ENCODE assay signal across 1 cellular context in the genomic region with DNA sequence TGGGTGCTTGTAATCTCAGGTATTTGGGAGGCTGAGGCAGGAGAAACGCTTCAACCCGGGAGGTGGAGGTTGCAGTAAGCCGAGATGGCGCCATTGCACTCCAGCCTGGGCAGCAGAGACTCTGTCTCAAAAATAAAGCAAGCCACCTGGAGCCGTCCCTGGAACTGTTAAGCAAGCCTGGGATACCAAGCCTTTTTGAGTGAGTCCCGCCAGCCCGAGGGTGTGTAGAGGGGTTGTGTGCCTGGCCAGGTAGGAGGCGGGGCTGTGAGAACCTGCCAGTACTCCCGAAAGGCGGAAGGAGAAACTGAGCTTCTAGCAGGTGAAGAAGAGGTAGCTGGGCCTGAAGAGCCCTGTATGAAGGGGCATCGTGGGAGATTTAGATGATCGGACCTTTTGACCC.
TF ChIP-seq lines count a peak whose summit lies in the region.

No MANE protein-coding gene starts in this region.

TF ChIP-seq in WTC11, 78 proteins besides CTCF, POLR2A, EP300 and RAD21 (continued from another document):
- no peak for TF ChIP-seq ZNF281 (CRISPR knock-in tag; IDR thresholded peaks at IDR 0.05)
- TF ChIP-seq ETV6 (CRISPR knock-in tag; IDR thresholded peaks at IDR 0.05): no peak
- TF ChIP-seq TCF7 (CRISPR knock-in tag; IDR thresholded peaks at IDR 0.05; ENCODE audit: low read depth): no peak
- TF ChIP-seq, protein P1, sequence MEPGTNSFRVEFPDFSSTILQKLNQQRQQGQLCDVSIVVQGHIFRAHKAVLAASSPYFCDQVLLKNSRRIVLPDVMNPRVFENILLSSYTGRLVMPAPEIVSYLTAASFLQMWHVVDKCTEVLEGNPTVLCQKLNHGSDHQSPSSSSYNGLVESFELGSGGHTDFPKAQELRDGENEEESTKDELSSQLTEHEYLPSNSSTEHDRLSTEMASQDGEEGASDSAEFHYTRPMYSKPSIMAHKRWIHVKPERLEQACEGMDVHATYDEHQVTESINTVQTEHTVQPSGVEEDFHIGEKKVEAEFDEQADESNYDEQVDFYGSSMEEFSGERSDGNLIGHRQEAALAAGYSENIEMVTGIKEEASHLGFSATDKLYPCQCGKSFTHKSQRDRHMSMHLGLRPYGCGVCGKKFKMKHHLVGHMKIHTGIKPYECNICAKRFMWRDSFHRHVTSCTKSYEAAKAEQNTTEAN (CRISPR knock-in tag; IDR thresholded peaks at IDR 0.05): no peak
- no peak for TF ChIP-seq MXD4 (CRISPR knock-in tag; IDR thresholded peaks at IDR 0.05; ENCODE audit: borderline replicate concordance)
